19 cellular contexts compared by ENCODE assay signal in genomic region chr2:40415391-40415790, GRCh38. TPM values are rescaled to one million over a fixed set of nuclear protein-coding genes. Genes with fewer than 3 reads are reported as not detected.
DNase-seq lines count a peak whose midpoint lies in the region; ATAC-seq, FAIRE-seq and TF ChIP-seq lines count a peak whose summit lies in the region.
"Had no signal": no experiment of that assay in that cellular context is flagged by ENCODE, and none has a peak within 500 bp of the region (broad histone marks: within the 10 kb centered on the region; RNA-seq: fewer than 3 reads in every experiment).

No MANE protein-coding gene starts in this region.

- H3K9me3 Mint-ChIP-seq in naive thymus-derived CD8-positive, alpha-beta T cell: no peaks in the 10 kb centered on the region
- H3K9me3 Mint-ChIP-seq: IgD-negative memory B cell had no signal

- no peaks in the 10 kb centered on the region for H3K27me3 Mint-ChIP-seq in naive thymus-derived CD8-positive, alpha-beta T cell
- H3K27me3 Mint-ChIP-seq: CD8-positive, alpha-beta memory T cell; IgD-negative memory B cell had no signal

- no peak for TF ChIP-seq POLR2A in body of pancreas (IDR thresholded peaks at IDR 0.05)

- no peak overlapping the region for H3K4me3 ChIP-seq in body of pancreas
- H3K4me3 ChIP-seq: BLaER1, GM12878, GM23248 had no signal

- 59 to 94% methylated on average over 2 of the region's 2 CpGs for WGBS in body of pancreas, 2 donors

- no peaks in the 10 kb centered on the region for H3K36me3 ChIP-seq in body of pancreas (replicated peaks in 1 of 2; ENCODE audit: insufficient read depth in 1 of 2, low read depth in 2 of 2)
- H3K36me3 ChIP-seq: BLaER1 had no signal

- no peaks in the 10 kb centered on the region for H3K4me1 ChIP-seq in body of pancreas
- H3K4me1 ChIP-seq: BLaER1, Caco-2 had no signal

- H3K9me3 ChIP-seq in body of pancreas: no peaks in the 10 kb centered on the region
- H3K9me3 ChIP-seq: BLaER1, Caco-2 had no signal

- peak; percentile 97 for FAIRE-seq in D721Med (lab: Jason Lieb, UNC)
- FAIRE-seq: GM12878, GM18507, H54 had no signal

- DNase-seq in NCI-H187 treated with DMSO at 0.1 percent for 48 hours (lab: John Stamatoyannopoulos, UW) (peak; percentile 80), NCI-H187 (lab: John Stamatoyannopoulos, UW) (no peak), D721Med (ENCODE audit: insufficient read length, low spot score) (no peak), HT-29 (ENCODE audit: low spot score) (peak; percentile 20), SK-N-DZ (ENCODE audit: low spot score) (peak; percentile 34), GM10266 (ENCODE audit: extremely low spot score) (no peak), body of pancreas (no peak)
- DNase-seq in naive thymus-derived CD8-positive, alpha-beta T cell: no peak
- DNase-seq: 8988T; AML-193; Caco-2; CD8-positive, alpha-beta memory T cell; GM23248 had no signal

- no peak overlapping the region for H3K27ac Mint-ChIP-seq in naive thymus-derived CD8-positive, alpha-beta T cell
- H3K27ac Mint-ChIP-seq: CD8-positive, alpha-beta memory T cell; IgD-negative memory B cell had no signal

- H3K4me3 Mint-ChIP-seq in naive thymus-derived CD8-positive, alpha-beta T cell: no peak overlapping the region
- H3K4me3 Mint-ChIP-seq: CD8-positive, alpha-beta memory T cell; IgD-negative memory B cell had no signal

- H3K27me3 ChIP-seq in body of pancreas: no peaks in the 10 kb centered on the region
- H3K27me3 ChIP-seq: BLaER1 had no signal

- no peak overlapping the region for H3K27ac ChIP-seq in body of pancreas
- H3K27ac ChIP-seq: BLaER1, GM23248 had no signal

- TF ChIP-seq CTCF in D721Med (IDR thresholded peaks at IDR 0.05; ENCODE audit: insufficient read depth, missing control alignments) (no peak), GM10266 (IDR thresholded peaks at IDR 0.05; ENCODE audit: control insufficient read depth, insufficient read depth, low read depth, missing control alignments) (no peak), body of pancreas (IDR thresholded peaks at IDR 0.05) (no peak)

- POLR2A ChIA-PET in naive thymus-derived CD8-positive, alpha-beta T cell (lab: Charles Lee): no interaction called here

- no peak for ATAC-seq in naive thymus-derived CD8-positive, alpha-beta T cell
- ATAC-seq in body of pancreas: no peak
- ATAC-seq: GM12878, HCT116 had no signal

- no peaks in the 10 kb centered on the region for H3K4me1 Mint-ChIP-seq in naive thymus-derived CD8-positive, alpha-beta T cell
- H3K4me1 Mint-ChIP-seq: CD8-positive, alpha-beta memory T cell; IgD-negative memory B cell had no signal

- intact Hi-C loops in body of pancreas (cut with DNase I): no loop called here

- no peaks in the 10 kb centered on the region for H3K36me3 Mint-ChIP-seq in naive thymus-derived CD8-positive, alpha-beta T cell
- H3K36me3 Mint-ChIP-seq: CD8-positive, alpha-beta memory T cell; IgD-negative memory B cell had no signal

RNA-seq across cellular contexts. Expression of gene SLC8A1, which starts 36.5 kb away (rescaled TPM):
- 0.10 and 0.16 TPM in 2 replicates for total RNA-seq in HT-29 (2014; rRNA removed; shearing (Covaris generic))
- 18.0 and 25.8 TPM in 2 replicates for polyA plus RNA-seq in SK-N-DZ (2014; cell fraction: cytosol; rRNA removed)
- polyA plus RNA-seq in SK-N-DZ (2014; cell fraction: nucleus; rRNA removed): 13.8 and 16.7 TPM in 2 replicates
- under 1 TPM; 0.22 to 0.34 TPM for total RNA-seq in naive thymus-derived CD8-positive, alpha-beta T cell
- polyA plus RNA-seq in naive thymus-derived CD8-positive, alpha-beta T cell: not detected
- 1 to 10 TPM in 1 of 2 donors, under 1 TPM in 1; 0.66 to 7.8 TPM for total RNA-seq in body of pancreas
- polyA plus RNA-seq: CD8-positive, alpha-beta memory T cell; IgD-negative memory B cell had no signal

Comparison
In these comparisons a context has a peak if more than half of its experiments do, and no peak if none do; other contexts are left out.
1. DNase-seq: peak in NCI-H187 treated with DMSO at 0.1 percent for 48 hours (single experiment), HT-29 (single experiment) and SK-N-DZ (single experiment); none in NCI-H187 (0 of 2), D721Med (single experiment), GM10266 (single experiment), naive thymus-derived CD8-positive, alpha-beta T cell (0 of 10) and body of pancreas (0 of 4).